16 cellular contexts compared by ENCODE assay signal in genomic region chr3:100257601-100258000, GRCh38. TPM values are rescaled to one million over a fixed set of nuclear protein-coding genes. Genes with fewer than 3 reads are reported as not detected.
DNase-seq lines count a peak whose midpoint lies in the region; ATAC-seq and TF ChIP-seq lines count a peak whose summit lies in the region.
"Had no signal": no experiment of that assay in that cellular context is flagged by ENCODE, and none has a peak within 500 bp of the region (broad histone marks: within the 10 kb centered on the region; RNA-seq: fewer than 3 reads in every experiment).

No MANE protein-coding gene starts in this region.

- no peak overlapping the region for H3K4me3 Mint-ChIP-seq in activated T-cell treated with anti-CD3 and anti-CD28 coated beads, Interleukin-2, amount 50 U/mL, for 72 hours
- no peak overlapping the region for H3K4me3 Mint-ChIP-seq in activated T-helper 2 cell treated with anti-CD3 and anti-CD28 coated beads, Interferon-gamma antibody, Interleukin-2, Interleukin-4, amounts not matched to agents 10 μg/mL and 5 μg/mL and 100 μg/mL, durations not matched to agents 14 hours and 24 hours and 36 hours (ENCODE audit: low read depth)
- H3K4me3 Mint-ChIP-seq: activated naive CD8-positive, alpha-beta T cell treated with anti-CD3 and anti-CD28 coated beads, Interleukin-2, amount 50 U/mL, for 24 hours had no signal

- intact Hi-C loops in vagina (cut with DNase I): loop anchor here (5.0 to 10.0 kb wide), 2 partner anchors 193 to 420 kb away; no protein-coding TSS in a partner anchor
- intact Hi-C loops in activated T-helper 2 cell treated with anti-CD3 and anti-CD28 coated beads, Interferon-gamma antibody, Interleukin-2, Interleukin-4, amounts not matched to agents 10 μg/mL and 5 μg/mL and 100 μg/mL, durations not matched to agents 14 hours and 24 hours and 36 hours (cut with micrococcal nuclease): no loop called here

- no peaks in the 10 kb centered on the region for H3K36me3 ChIP-seq in vagina
- H3K36me3 ChIP-seq: heart right ventricle had no signal

- no peaks in the 10 kb centered on the region for H3K9me3 ChIP-seq in vagina
- H3K9me3 ChIP-seq: Caco-2, heart right ventricle had no signal

- ATAC-seq in activated T-cell treated with anti-CD3 and anti-CD28 coated beads, Interleukin-2, amount 50 U/mL, for 72 hours (replicated peaks in 1 of 2): no peak
- ATAC-seq: activated naive CD8-positive, alpha-beta T cell treated with anti-CD3 and anti-CD28 coated beads, Interleukin-2, amount 50 U/mL, for 24 hours; heart right ventricle had no signal

- no peak for TF ChIP-seq POLR2A in vagina (IDR thresholded peaks at IDR 0.05)

- no peaks in the 10 kb centered on the region for H3K27me3 Mint-ChIP-seq in activated T-cell treated with anti-CD3 and anti-CD28 coated beads, Interleukin-2, amount 50 U/mL, for 72 hours (ENCODE audit: low read depth)
- no peaks in the 10 kb centered on the region for H3K27me3 Mint-ChIP-seq in activated T-helper 2 cell treated with anti-CD3 and anti-CD28 coated beads, Interferon-gamma antibody, Interleukin-2, Interleukin-4, amounts not matched to agents 10 μg/mL and 5 μg/mL and 100 μg/mL, durations not matched to agents 14 hours and 24 hours and 36 hours (ENCODE audit: low read depth)
- H3K27me3 Mint-ChIP-seq: activated naive CD8-positive, alpha-beta T cell treated with anti-CD3 and anti-CD28 coated beads, Interleukin-2, amount 50 U/mL, for 24 hours had no signal

- TF ChIP-seq CTCF in fibroblast of villous mesenchyme (IDR thresholded peaks at IDR 0.05; ENCODE audit: insufficient read depth, low read depth, low read length): no peak
- no peak for TF ChIP-seq CTCF in vagina (IDR thresholded peaks at IDR 0.05)

- DNase-seq in activated T-cell treated with anti-CD3 and anti-CD28 coated beads, Interleukin-2, amount 50 U/mL, for 72 hours: peak in 1 of 2 donors; percentile 8
- DNase-seq in activated T-cell treated with anti-CD3 and anti-CD28 coated beads for 4 hours (no peak), RPMI7951 (ENCODE audit: low read depth) (peak; percentile 60), fibroblast of villous mesenchyme (ENCODE audit: low read depth) (peak; percentile 28), vagina (ENCODE audit: extremely low spot score in 2 of 2) (no peak), SKM-1 (lab: John Stamatoyannopoulos, UW; ENCODE audit: unreplicated experiment) (no peak), NCI-H2196 treated with DMSO at 0.1 percent for 48 hours (lab: John Stamatoyannopoulos, UW; ENCODE audit: unreplicated experiment) (no peak)
- no peak for DNase-seq in activated T-helper 2 cell treated with anti-CD3 and anti-CD28 coated beads, Interferon-gamma antibody, Interleukin-2, Interleukin-4, amounts not matched to agents 10 μg/mL and 5 μg/mL and 100 μg/mL, durations not matched to agents 14 hours and 24 hours and 36 hours (ENCODE audit: low spot score)
- DNase-seq: ACHN; activated CD4-positive, CD25-positive, alpha-beta regulatory T cell treated with anti-CD3 and anti-CD28 coated beads, Interleukin-2, amount 50 U/mL, for 72 hours; activated naive CD8-positive, alpha-beta T cell treated with anti-CD3 and anti-CD28 coated beads, Interleukin-2, amount 50 U/mL, for 24 hours; Caco-2; heart right ventricle; kidney; NCI-H2029 treated with DMSO at 0.1 percent for 48 hours; T-helper 2 cell had no signal

- peaks cover 45% of the 10 kb centered on the region for H3K4me1 ChIP-seq in vagina

- H3K27ac ChIP-seq in vagina: peak overlapping the region; percentile 40

- no peaks in the 10 kb centered on the region for H3K9me3 Mint-ChIP-seq in activated T-cell treated with anti-CD3 and anti-CD28 coated beads, Interleukin-2, amount 50 U/mL, for 72 hours
- no peaks in the 10 kb centered on the region for H3K9me3 Mint-ChIP-seq in activated T-helper 2 cell treated with anti-CD3 and anti-CD28 coated beads, Interferon-gamma antibody, Interleukin-2, Interleukin-4, amounts not matched to agents 10 μg/mL and 5 μg/mL and 100 μg/mL, durations not matched to agents 14 hours and 24 hours and 36 hours
- H3K9me3 Mint-ChIP-seq: activated naive CD8-positive, alpha-beta T cell treated with anti-CD3 and anti-CD28 coated beads, Interleukin-2, amount 50 U/mL, for 24 hours had no signal

- H3K4me3 ChIP-seq in fibroblast of villous mesenchyme (ENCODE audit: low read depth, low read length): no peak overlapping the region
- H3K4me3 ChIP-seq in vagina: no peak overlapping the region
- H3K4me3 ChIP-seq: heart right ventricle had no signal

- peak overlapping the region; percentile 68 for H3K27ac Mint-ChIP-seq in activated T-cell treated with anti-CD3 and anti-CD28 coated beads, Interleukin-2, amount 50 U/mL, for 72 hours
- H3K27ac Mint-ChIP-seq in activated T-helper 2 cell treated with anti-CD3 and anti-CD28 coated beads, Interferon-gamma antibody, Interleukin-2, Interleukin-4, amounts not matched to agents 10 μg/mL and 5 μg/mL and 100 μg/mL, durations not matched to agents 14 hours and 24 hours and 36 hours: no peak overlapping the region
- H3K27ac Mint-ChIP-seq: activated naive CD8-positive, alpha-beta T cell treated with anti-CD3 and anti-CD28 coated beads, Interleukin-2, amount 50 U/mL, for 24 hours had no signal

- H3K27me3 ChIP-seq in vagina: no peaks in the 10 kb centered on the region
- H3K27me3 ChIP-seq: heart right ventricle had no signal

- H3K4me1 Mint-ChIP-seq in activated T-cell treated with anti-CD3 and anti-CD28 coated beads, Interleukin-2, amount 50 U/mL, for 72 hours (ENCODE audit: low read depth): peaks cover 37% of the 10 kb centered on the region
- peaks cover 22% of the 10 kb centered on the region for H3K4me1 Mint-ChIP-seq in activated T-helper 2 cell treated with anti-CD3 and anti-CD28 coated beads, Interferon-gamma antibody, Interleukin-2, Interleukin-4, amounts not matched to agents 10 μg/mL and 5 μg/mL and 100 μg/mL, durations not matched to agents 14 hours and 24 hours and 36 hours (ENCODE audit: low read depth)

- H3K36me3 Mint-ChIP-seq in activated T-cell treated with anti-CD3 and anti-CD28 coated beads, Interleukin-2, amount 50 U/mL, for 72 hours (ENCODE audit: insufficient read depth in 2 of 2): no peaks in the 10 kb centered on the region
- H3K36me3 Mint-ChIP-seq in activated T-helper 2 cell treated with anti-CD3 and anti-CD28 coated beads, Interferon-gamma antibody, Interleukin-2, Interleukin-4, amounts not matched to agents 10 μg/mL and 5 μg/mL and 100 μg/mL, durations not matched to agents 14 hours and 24 hours and 36 hours (ENCODE audit: low read depth): no peaks in the 10 kb centered on the region

RNA-seq across cellular contexts. Expression of gene TBC1D23, which starts 3.2 kb away (rescaled TPM):
- total RNA-seq in activated T-cell treated with anti-CD3 and anti-CD28 coated beads, Interleukin-2, amount 50 U/mL, for 72 hours: 10 to 100 TPM; 26.0 to 27.5 TPM
- 68.0 and 75.2 TPM in 2 replicates for total RNA-seq in RPMI7951 (2014; rRNA removed; shearing (Covaris generic))
- total RNA-seq in fibroblast of villous mesenchyme (55.4 and 90.2 TPM in 2 replicates), vagina (56.5 TPM)
- total RNA-seq in activated T-helper 2 cell treated with anti-CD3 and anti-CD28 coated beads, Interferon-gamma antibody, Interleukin-2, Interleukin-4, amounts not matched to agents 10 μg/mL and 5 μg/mL and 100 μg/mL, durations not matched to agents 14 hours and 24 hours and 36 hours: 18.6 and 18.7 TPM in 2 replicates

Comparison
In these comparisons a context has a peak if more than half of its experiments do, and no peak if none do; other contexts are left out.
1. DNase-seq: peak in RPMI7951 (single experiment) and fibroblast of villous mesenchyme (single experiment); none in activated T-cell treated with anti-CD3 and anti-CD28 coated beads for 4 hours (single experiment), vagina (0 of 2), activated T-helper 2 cell treated with anti-CD3 and anti-CD28 coated beads, Interferon-gamma antibody, Interleukin-2, Interleukin-4, amounts not matched to agents 10 μg/mL and 5 μg/mL and 100 μg/mL, durations not matched to agents 14 hours and 24 hours and 36 hours (single experiment), SKM-1 (single experiment) and NCI-H2196 treated with DMSO at 0.1 percent for 48 hours (single experiment).